17 cellular contexts compared by ENCODE assay signal in the genomic region with DNA sequence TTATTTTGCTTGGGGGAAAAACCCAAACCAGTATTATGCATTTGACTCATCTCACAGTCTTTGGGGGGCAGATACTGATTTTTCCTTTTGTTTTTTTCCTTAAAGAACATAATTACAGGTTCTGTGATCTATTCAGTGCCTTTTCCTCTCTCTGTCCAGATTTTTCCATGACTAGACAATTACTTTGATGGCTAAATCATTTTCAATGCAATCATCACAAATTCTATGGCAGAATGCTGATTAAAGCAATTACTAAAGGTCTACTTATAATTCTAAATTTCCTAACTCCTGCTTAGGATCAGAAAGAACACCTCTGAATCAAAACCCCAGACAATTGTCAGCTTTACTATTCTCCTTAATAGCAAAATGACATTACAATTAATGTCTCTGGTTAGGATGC. TPM values are rescaled to one million over a fixed set of nuclear protein-coding genes. Genes with fewer than 3 reads are reported as not detected.
A peak's percentile ranks its signal among the peaks of the same experiment; 100 is the strongest.
DNase-seq lines count a peak whose midpoint lies in the region; ATAC-seq and TF ChIP-seq lines count a peak whose summit lies in the region.
"Had no signal": no experiment of that assay in that cellular context is flagged by ENCODE, and none has a peak within 500 bp of the region (broad histone marks: within the 10 kb centered on the region; RNA-seq: fewer than 3 reads in every experiment).

No MANE protein-coding gene starts in this region.

- no peaks in the 10 kb centered on the region for H3K27me3 Mint-ChIP-seq in activated T-cell treated with anti-CD3 and anti-CD28 coated beads, Interleukin-2, amount 50 U/mL, for 24 hours
- H3K27me3 Mint-ChIP-seq in CD8-positive, alpha-beta memory T cell = no peaks in the 10 kb centered on the region

- no peaks in the 10 kb centered on the region for H3K9me3 ChIP-seq in CD8-positive, alpha-beta memory T cell (ENCODE audit: low read length)
- H3K9me3 ChIP-seq in psoas muscle (no peaks in the 10 kb centered on the region), tibial nerve (peaks cover 0 to 13% (median 0%) of the 10 kb centered on the region in 4 donors)

- CTCF ChIA-PET in CD8-positive, alpha-beta memory T cell (lab: Charles Lee) = interaction anchor here (1.6 to 2.3 kb wide), 3 partner anchors 13 to 239 kb away, joined by 9 to 11 read pairs (median 9); a partner anchor contains a TSS

- no peak for ATAC-seq in psoas muscle
- ATAC-seq in GM18520 (IDR thresholded peaks at IDR 0.05; ENCODE audit: unreplicated experiment) = no peak
- ATAC-seq: Panc1, Right ventricle myocardium inferior had no signal

- peaks cover 26% of the 10 kb centered on the region for H3K4me1 Mint-ChIP-seq in activated T-cell treated with anti-CD3 and anti-CD28 coated beads, Interleukin-2, amount 50 U/mL, for 24 hours (ENCODE audit: low read depth)
- peaks cover 17 to 25% (median 18%) of the 10 kb centered on the region in 3 donors for H3K4me1 Mint-ChIP-seq in CD8-positive, alpha-beta memory T cell

- DNase-seq in activated T-cell treated with anti-CD3 and anti-CD28 coated beads, Interleukin-2, amount 50 U/mL, for 24 hours = no peak
- no peak for DNase-seq in activated T-cell treated with anti-CD3 and anti-CD28 coated beads, Interleukin-2, amount 50 U/mL, for 1 hour
- no peak for DNase-seq in CD8-positive, alpha-beta memory T cell
- peak; percentile 32 for DNase-seq in NCI-H69 (lab: John Stamatoyannopoulos, UW)
- DNase-seq in psoas muscle = no peak
- no peak for DNase-seq in globus pallidus (ENCODE audit: low spot score)
- no peak for DNase-seq in tibial nerve (ENCODE audit: low spot score in 2 of 2)
- DNase-seq: AML-193, DMS79 treated with DMSO at 0.1 percent for 48 hours, MM.1S, NCI-H1092 treated with DMSO at 0.1 percent for 48 hours, NCI-H1694, NCI-H524 had no signal

- POLR2A ChIA-PET in CD8-positive, alpha-beta memory T cell (lab: Charles Lee) = no interaction called here

- TF ChIP-seq POLR2A in tibial nerve (IDR thresholded peaks at IDR 0.05) = no peak

- H3K4me3 Mint-ChIP-seq in activated T-cell treated with anti-CD3 and anti-CD28 coated beads, Interleukin-2, amount 50 U/mL, for 24 hours = no peak overlapping the region
- no peak overlapping the region for H3K4me3 Mint-ChIP-seq in CD8-positive, alpha-beta memory T cell

- H3K36me3 ChIP-seq in CD8-positive, alpha-beta memory T cell (ENCODE audit: insufficient read depth, low read length) = peaks cover 25% of the 10 kb centered on the region
- H3K36me3 ChIP-seq in psoas muscle (ENCODE audit: insufficient read depth in 1 of 2, low read depth in 1 of 2) (peaks cover 11 to 69% of the 10 kb centered on the region in 2 donors), tibial nerve (peaks cover 0 to 79% (median 11%) of the 10 kb centered on the region in 3 donors)

- peaks cover 97% of the 10 kb centered on the region for H3K36me3 Mint-ChIP-seq in activated T-cell treated with anti-CD3 and anti-CD28 coated beads, Interleukin-2, amount 50 U/mL, for 24 hours (ENCODE audit: low read depth)
- H3K36me3 Mint-ChIP-seq in CD8-positive, alpha-beta memory T cell = peaks cover 48 to 83% (median 54%) of the 10 kb centered on the region in 3 donors

- peak overlapping the region; percentile 71 for H3K27ac Mint-ChIP-seq in activated T-cell treated with anti-CD3 and anti-CD28 coated beads, Interleukin-2, amount 50 U/mL, for 24 hours
- H3K27ac Mint-ChIP-seq in CD8-positive, alpha-beta memory T cell = peak overlapping the region in 7 of 8 donors; percentile 7 to 82 (median 26)

- H3K27ac ChIP-seq in CD8-positive, alpha-beta memory T cell (ENCODE audit: low read depth, low read length) = no peak overlapping the region
- H3K27ac ChIP-seq in psoas muscle (peak overlapping the region; percentile 91), tibial nerve (no peak overlapping the region)
- H3K27ac ChIP-seq: C4-2B had no signal

- peaks cover 5% of the 10 kb centered on the region for H3K9me3 Mint-ChIP-seq in activated T-cell treated with anti-CD3 and anti-CD28 coated beads, Interleukin-2, amount 50 U/mL, for 24 hours
- H3K9me3 Mint-ChIP-seq in CD8-positive, alpha-beta memory T cell = peaks cover 0 to 5% (median 3%) of the 10 kb centered on the region in 5 donors

- TF ChIP-seq EP300 in tibial nerve (IDR thresholded peaks at IDR 0.05) = no peak

- intact Hi-C loops in psoas muscle (cut with DNase I) = no loop called here

- H3K27me3 ChIP-seq in CD8-positive, alpha-beta memory T cell (ENCODE audit: insufficient read depth, low read length, poor library complexity, severe bottlenecking) = no peaks in the 10 kb centered on the region
- H3K27me3 ChIP-seq in psoas muscle (ENCODE audit: insufficient read depth in 3 of 3, low read length in 2 of 3) = no peaks in the 10 kb centered on the region
- H3K27me3 ChIP-seq in tibial nerve = no peaks in the 10 kb centered on the region

- H3K4me1 ChIP-seq in CD8-positive, alpha-beta memory T cell (ENCODE audit: insufficient read depth, low read length) = peaks cover 18% of the 10 kb centered on the region
- peaks cover 40% of the 10 kb centered on the region for H3K4me1 ChIP-seq in psoas muscle
- peaks cover 0 to 20% (median 3%) of the 10 kb centered on the region in 4 donors for H3K4me1 ChIP-seq in tibial nerve

- H3K4me3 ChIP-seq in CD8-positive, alpha-beta memory T cell (ENCODE audit: low read length) = no peak overlapping the region
- H3K4me3 ChIP-seq in psoas muscle (no peak overlapping the region), tibial nerve (no peak overlapping the region)

- TF ChIP-seq CTCF in psoas muscle (IDR thresholded peaks at IDR 0.05) (no peak), tibial nerve (IDR thresholded peaks at IDR 0.05) (no peak)

RNA-seq across cellular contexts. Expression of a gene that starts 38.8 kb away (rescaled TPM):
- 10 to 100 TPM; 60.3 to 63.3 TPM for total RNA-seq in CD8-positive, alpha-beta memory T cell
- 4.8 TPM for polyA plus RNA-seq in CD8-positive, alpha-beta memory T cell
- total RNA-seq in psoas muscle = 10 to 100 TPM; 27.0 to 41.6 (median 36.8) TPM
- 10 to 100 TPM in 2 of 3 donors, 1 to 10 TPM in 1; 6.1 to 15.1 (median 11.9) TPM for polyA plus RNA-seq in psoas muscle
- 10 to 100 TPM; 15.3 to 22.3 (median 19.8) TPM for total RNA-seq in tibial nerve

RNA-seq across cellular contexts. Expression of a gene that starts 39.1 kb away (rescaled TPM):
- total RNA-seq in CD8-positive, alpha-beta memory T cell = 100 to 1,000 TPM; 140 to 155 TPM
- polyA plus RNA-seq in CD8-positive, alpha-beta memory T cell = 44.1 TPM
- 100 to 1,000 TPM in 3 of 4 donors, 10 to 100 TPM in 1; 92.5 to 148 (median 113) TPM for total RNA-seq in psoas muscle
- polyA plus RNA-seq in psoas muscle = 10 to 100 TPM; 32.8 to 56.3 (median 42.9) TPM
- total RNA-seq in tibial nerve = 100 to 1,000 TPM in 1 of 4 donors, 10 to 100 TPM in 3; 61.5 to 103 (median 73.7) TPM
